ENCODE assay signal across 1 cellular context in genomic region chr3:196143708-196144382, GRCh38.
TF ChIP-seq lines count a peak whose summit lies in the region.

No MANE protein-coding gene starts in this region.

TF ChIP-seq in IMR-90, 13 proteins besides CTCF, POLR2A, EP300 and RAD21:
- TF ChIP-seq RFX5 (IDR thresholded peaks at IDR 0.05; ENCODE audit: low read depth, low read length) (no peak), SMC3 (IDR thresholded peaks at IDR 0.05; ENCODE audit: low read depth, low read length) (no peak), MAFK (IDR thresholded peaks at IDR 0.05; ENCODE audit: low read depth, low read length) (no peak), MAZ (IDR thresholded peaks at IDR 0.05; ENCODE audit: borderline replicate concordance, low read depth, low read length) (no peak), BHLHE40 (IDR thresholded peaks at IDR 0.05; ENCODE audit: low read depth, low read length) (no peak), MXI1 (IDR thresholded peaks at IDR 0.05; ENCODE audit: borderline replicate concordance, low read depth, low read length) (no peak), ELK1 (IDR thresholded peaks at IDR 0.05; ENCODE audit: borderline replicate concordance, low read depth, low read length) (no peak), FOS (IDR thresholded peaks at IDR 0.05; ENCODE audit: low read depth, low read length) (no peak), USF2 (IDR thresholded peaks at IDR 0.05; ENCODE audit: low read depth, low read length) (no peak), NFE2L2 (IDR thresholded peaks at IDR 0.05; ENCODE audit: low read depth, low read length) (no peak), CEBPB (IDR thresholded peaks at IDR 0.05; ENCODE audit: low read depth, low read length) (no peak), CHD1 (IDR thresholded peaks at IDR 0.05; ENCODE audit: low read depth, low read length) (no peak), RCOR1 (IDR thresholded peaks at IDR 0.05; ENCODE audit: insufficient replicate concordance, low read length) (no peak)
TF ChIP-seq in IMR-90: peak in this region for 0.
